8 cellular contexts compared by ENCODE assay signal in genomic region chr1:145957443-145958319, GRCh38. TPM values are rescaled to one million over a fixed set of nuclear protein-coding genes. Genes with fewer than 3 reads are reported as not detected.
DNase-seq lines count a peak whose midpoint lies in the region; ATAC-seq and TF ChIP-seq lines count a peak whose summit lies in the region.

Gene LIX1L, minus strand, starts transcription at chr1:145958017. Its CDS starts 90 bp downstream, at chr1:145957927.

- H3K4me1 ChIP-seq in testis = peaks cover 35% of the 10 kb centered on the region

- H3K27ac Mint-ChIP-seq in activated naive CD4-positive, alpha-beta T cell treated with anti-CD3 and anti-CD28 coated beads, Interleukin-2, amount 50 U/mL, for 72 hours = peak within 1 kb of the TSS; percentile 51 to 73

- DNase-seq in NCI-H1092 treated with DMSO at 0.1 percent for 48 hours (lab: John Stamatoyannopoulos, UW) (peak; percentile 98), SKM-1 (lab: John Stamatoyannopoulos, UW; ENCODE audit: unreplicated experiment) (peak; percentile 94), glomerular visceral epithelial cell (ENCODE audit: extremely low spot score) (peak; percentile 97), omental fat pad (ENCODE audit: low spot score) (peak; percentile 82), testis (peak; percentile 97)
- peak; percentile 93 to 94 for DNase-seq in activated naive CD4-positive, alpha-beta T cell treated with anti-CD3 and anti-CD28 coated beads, Interleukin-2, amount 50 U/mL, for 72 hours (ENCODE audit: low spot score in 2 of 2)

- ATAC-seq in HG02610 (IDR thresholded peaks at IDR 0.05; ENCODE audit: unreplicated experiment) = peak; percentile 90
- ATAC-seq in activated naive CD4-positive, alpha-beta T cell treated with anti-CD3 and anti-CD28 coated beads, Interleukin-2, amount 50 U/mL, for 72 hours = peak; percentile 91 to 92
- peak; percentile 84 for ATAC-seq in omental fat pad (ENCODE audit: low FRiP score)

- H3K9me3 Mint-ChIP-seq in activated naive CD4-positive, alpha-beta T cell treated with anti-CD3 and anti-CD28 coated beads, Interleukin-2, amount 50 U/mL, for 72 hours = no peaks in the 10 kb centered on the region

- no peaks in the 10 kb centered on the region for H3K36me3 ChIP-seq in testis (ENCODE audit: low read depth, missing control alignments)

- TF ChIP-seq CTCF in omental fat pad (IDR thresholded peaks at IDR 0.05) (no peak), testis (IDR thresholded peaks at IDR 0.05) (no peak)

- H3K9me3 ChIP-seq in testis = no peaks in the 10 kb centered on the region

- intact Hi-C loops in testis (cut with DNase I; ENCODE audit: low total_unique reads) = no loop called here

- H3K36me3 Mint-ChIP-seq in activated naive CD4-positive, alpha-beta T cell treated with anti-CD3 and anti-CD28 coated beads, Interleukin-2, amount 50 U/mL, for 72 hours = peaks cover 7 to 11% of the 10 kb centered on the region in 2 donors

- no peaks in the 10 kb centered on the region for H3K27me3 ChIP-seq in testis

- H3K4me3 ChIP-seq in GM08714 (ENCODE audit: low read length) (peak within 1 kb of the TSS; percentile 97), testis (peak within 1 kb of the TSS; percentile 72 to 83)

- peak within 1 kb of the TSS; percentile 83 to 98 for H3K27ac ChIP-seq in testis

- TF ChIP-seq POLR2A in testis (IDR thresholded peaks at IDR 0.05) = peak; percentile 46

- WGBS in testis, 2 donors = 0% methylated on average over 15 to 32 of the region's 60 CpGs

RNA-seq across cellular contexts. Expression of gene LIX1L, which starts in this region (rescaled TPM):
- total RNA-seq in activated naive CD4-positive, alpha-beta T cell treated with anti-CD3 and anti-CD28 coated beads, Interleukin-2, amount 50 U/mL, for 72 hours = 10 to 100 TPM; 47.9 to 50.1 TPM
- total RNA-seq in omental fat pad (10 to 100 TPM; 15.4 to 34.0 (median 28.3) TPM), testis (10 to 100 TPM; 15.8 to 20.6 TPM)
- 16.6 TPM for polyA plus RNA-seq in testis (ENCODE audit: insufficient read depth, low read depth, low replicate concordance)

Comparison
In these comparisons a context has a peak if more than half of its experiments do, and no peak if none do; other contexts are left out.
1. Peak in every context shown above with its lines: DNase-seq, ATAC-seq, H3K4me3 ChIP-seq and H3K27ac ChIP-seq.